Comparison of ENCODE assay signal across 9 cellular contexts in the genomic region with DNA sequence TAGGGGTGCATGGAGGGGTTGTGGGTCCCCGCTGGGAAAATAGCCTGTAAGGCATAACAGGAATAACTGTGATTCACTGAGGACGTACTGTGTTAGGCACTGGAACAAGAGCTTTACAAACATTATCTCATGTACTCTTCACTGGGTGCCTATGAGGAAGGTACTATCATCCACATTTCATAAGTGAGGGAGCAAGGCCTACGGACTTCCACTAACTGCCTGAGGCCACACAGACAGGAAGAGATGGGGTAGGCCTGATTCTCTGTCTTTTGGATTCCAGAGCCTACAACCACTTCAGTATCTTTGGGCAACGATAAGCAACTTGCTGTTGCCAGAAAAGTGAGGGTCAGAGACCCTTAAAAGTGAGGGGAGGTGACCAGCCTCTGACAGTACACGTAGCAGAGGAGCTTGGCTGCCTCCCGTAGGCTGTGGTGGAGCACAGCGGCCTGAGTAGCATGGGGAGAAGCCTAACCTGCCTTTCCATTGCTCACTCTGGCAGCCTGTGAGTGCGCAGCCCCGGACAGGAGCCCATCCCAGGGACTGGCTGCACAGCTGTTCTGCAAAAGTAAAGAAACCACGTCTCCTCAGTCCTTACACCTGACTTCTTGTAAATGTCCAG. TPM values are rescaled to one million over a fixed set of nuclear protein-coding genes. Genes with fewer than 3 reads are reported as not detected.
DNase-seq lines count a peak whose midpoint lies in the region; ATAC-seq, FAIRE-seq and TF ChIP-seq lines count a peak whose summit lies in the region.
"Had no signal": no experiment of that assay in that cellular context is flagged by ENCODE, and none has a peak within 500 bp of the region (broad histone marks: within the 10 kb centered on the region; RNA-seq: fewer than 3 reads in every experiment).

No MANE protein-coding gene starts in this region.

- no peaks in the 10 kb centered on the region for H3K9me3 Mint-ChIP-seq in activated naive CD8-positive, alpha-beta T cell treated with anti-CD3 and anti-CD28 coated beads, Interleukin-2, amount 10 ng/mL, durations not matched to agents 7 days and 5 days
- H3K9me3 Mint-ChIP-seq: activated B cell treated with CpG ODN at 0.5 μM for 24 hours had no signal

- no peaks in the 10 kb centered on the region for H3F3A ChIP-seq in DOHH2 (ENCODE audit: control insufficient read depth, insufficient read depth)

- POLR2A ChIA-PET in activated naive CD8-positive, alpha-beta T cell treated with anti-CD3 and anti-CD28 coated beads, Interleukin-2, amount 10 ng/mL, durations not matched to agents 7 days and 5 days (lab: Charles Lee) = no interaction called here
- POLR2A ChIA-PET in HepG2 (lab: Yijun Ruan, JAX) = no interaction called here

- TF ChIP-seq EP300 in HepG2 (IDR thresholded peaks at IDR 0.05; ENCODE audit: low read depth in 2 of 2, low read length in 2 of 2) = no peak
- TF ChIP-seq EP300 in HepG2 (CRISPR knock-in tag; IDR thresholded peaks at IDR 0.05; ENCODE audit: borderline replicate concordance) = no peak
- no peak for TF ChIP-seq EP300 in esophagus muscularis mucosa (IDR thresholded peaks at IDR 0.05)

- H3K36me3 Mint-ChIP-seq in activated naive CD8-positive, alpha-beta T cell treated with anti-CD3 and anti-CD28 coated beads, Interleukin-2, amount 10 ng/mL, durations not matched to agents 7 days and 5 days = no peaks in the 10 kb centered on the region

- FAIRE-seq in HepG2 (lab: Jason Lieb, UNC) = peak; percentile 4

- peaks cover 43% of the 10 kb centered on the region for H3K27me3 Mint-ChIP-seq in activated naive CD8-positive, alpha-beta T cell treated with anti-CD3 and anti-CD28 coated beads, Interleukin-2, amount 10 ng/mL, durations not matched to agents 7 days and 5 days

- no peak overlapping the region for H3K27ac Mint-ChIP-seq in activated naive CD8-positive, alpha-beta T cell treated with anti-CD3 and anti-CD28 coated beads, Interleukin-2, amount 10 ng/mL, durations not matched to agents 7 days and 5 days
- H3K27ac Mint-ChIP-seq: activated B cell treated with CpG ODN at 0.5 μM for 24 hours had no signal

- H3K4me1 ChIP-seq in DOHH2 (ENCODE audit: control insufficient read depth, low read length) = no peaks in the 10 kb centered on the region
- H3K4me1 ChIP-seq in HepG2 (ENCODE audit: insufficient read depth, low read length) = no peaks in the 10 kb centered on the region
- peaks cover 0 to 22% (median 0%) of the 10 kb centered on the region in 4 donors for H3K4me1 ChIP-seq in esophagus muscularis mucosa

- H3K4me1 Mint-ChIP-seq in activated naive CD8-positive, alpha-beta T cell treated with anti-CD3 and anti-CD28 coated beads, Interleukin-2, amount 10 ng/mL, durations not matched to agents 7 days and 5 days = peaks cover 12% of the 10 kb centered on the region
- H3K4me1 Mint-ChIP-seq: activated B cell treated with CpG ODN at 0.5 μM for 24 hours had no signal

- H3K27ac ChIP-seq in DOHH2 (ENCODE audit: low read depth, low read length) = no peak overlapping the region
- no peak overlapping the region for H3K27ac ChIP-seq in HepG2 (ENCODE audit: extremely low read length, insufficient read depth, low read length)
- no peak overlapping the region for H3K27ac ChIP-seq in esophagus muscularis mucosa (replicated peaks in 1 of 4)

- no peak for TF ChIP-seq POLR2A in HepG2 (IDR thresholded peaks at IDR 0.05; ENCODE audit: insufficient read depth in 1 of 2, low read depth in 2 of 2, low read length in 2 of 2)
- TF ChIP-seq POLR2A in esophagus muscularis mucosa (IDR thresholded peaks at IDR 0.05; ENCODE audit: low read depth) = no peak

- no peak overlapping the region for H3K4me2 ChIP-seq in DOHH2 (ENCODE audit: low read length)
- H3K4me2 ChIP-seq in HepG2 (ENCODE audit: low read depth, low read length) = no peak overlapping the region

- TF ChIP-seq CTCF in DOHH2 (IDR thresholded peaks at IDR 0.05; ENCODE audit: low read depth, low read length, poor library complexity, severe bottlenecking) = peak; percentile 20
- TF ChIP-seq CTCF in HepG2 (CRISPR knock-in tag; IDR thresholded peaks at IDR 0.05) = peak; percentile 52
- no peak for TF ChIP-seq CTCF in esophagus muscularis mucosa (IDR thresholded peaks at IDR 0.05)

- H3K27me3 ChIP-seq in DOHH2 (ENCODE audit: control insufficient read depth, low read length) (peaks cover 13% of the 10 kb centered on the region), HepG2 (ENCODE audit: control insufficient read depth in 1 of 2, insufficient read depth in 2 of 2, low read length in 2 of 2) (peaks cover 0 to 10% of the 10 kb centered on the region in 2 experiments; a peak in 2 of 5 replicates), esophagus muscularis mucosa (no peaks in the 10 kb centered on the region)

- DNase-seq in HuH-7 (ENCODE audit: low spot score) (peak; percentile 45), HepG2 (ENCODE audit: low spot score) (no peak), esophagus muscularis mucosa (ENCODE audit: extremely low spot score) (no peak), mucosa of gallbladder (ENCODE audit: low spot score) (no peak)
- no peak for DNase-seq in activated naive CD8-positive, alpha-beta T cell treated with anti-CD3 and anti-CD28 coated beads, Interleukin-2, amount 10 ng/mL, durations not matched to agents 7 days and 5 days
- DNase-seq in NK-92 treated with Interleukin-12 subunit alpha and Interleukin-12 subunit beta, amount 100 ng/mL, for 24 hours (lab: John Stamatoyannopoulos, UW) = no peak
- DNase-seq: activated B cell treated with CpG ODN at 0.5 μM for 24 hours had no signal

- in situ Hi-C loops in HepG2 (cut with HindIII; ENCODE audit: extremely low pct_ligation_motif_present, low pct_unique_long_range_greater_than_20kb) = no loop called here

- H4K20me1 ChIP-seq in DOHH2 (ENCODE audit: control insufficient read depth, insufficient read depth, low read depth, low read length) (no peaks in the 10 kb centered on the region), HepG2 (ENCODE audit: insufficient read depth, low read length) (no peaks in the 10 kb centered on the region)

- no peak overlapping the region for H3K9ac ChIP-seq in HepG2 (ENCODE audit: insufficient read depth, low read depth, low read length)

- no peak overlapping the region for H2AFZ ChIP-seq in HepG2 (ENCODE audit: low read length)

- no peak overlapping the region for H3K4me3 Mint-ChIP-seq in activated naive CD8-positive, alpha-beta T cell treated with anti-CD3 and anti-CD28 coated beads, Interleukin-2, amount 10 ng/mL, durations not matched to agents 7 days and 5 days
- H3K4me3 Mint-ChIP-seq: activated B cell treated with CpG ODN at 0.5 μM for 24 hours had no signal

- intact Hi-C loops in HepG2 (cut with micrococcal nuclease; ENCODE audit: unreplicated experiment) (no loop called here), esophagus muscularis mucosa (cut with DNase I) (no loop called here)

- no peaks in the 10 kb centered on the region for H3K36me3 ChIP-seq in DOHH2 (ENCODE audit: control insufficient read depth, low read length)
- no peaks in the 10 kb centered on the region for H3K36me3 ChIP-seq in HepG2 (replicated peaks in 1 of 2; ENCODE audit: control insufficient read depth in 1 of 2, insufficient read depth in 2 of 2, low read length in 2 of 2)
- no peaks in the 10 kb centered on the region for H3K36me3 ChIP-seq in esophagus muscularis mucosa

- H3K79me2 ChIP-seq in DOHH2 (ENCODE audit: control insufficient read depth, low read length) (no peaks in the 10 kb centered on the region), HepG2 (ENCODE audit: insufficient read depth, low read length) (no peaks in the 10 kb centered on the region)

- no peaks in the 10 kb centered on the region for H3K9me2 ChIP-seq in DOHH2 (replicated peaks; ENCODE audit: control insufficient read depth, low read length)

- no TSS peak for BruUV-seq in HepG2 (replicated peaks; lab: Mats Ljungman, UMichigan)

- no peaks in the 10 kb centered on the region for H3K9me3 ChIP-seq in DOHH2 (ENCODE audit: control insufficient read depth, insufficient read depth, low read length)
- no peaks in the 10 kb centered on the region for H3K9me3 ChIP-seq in HepG2 (ENCODE audit: low read length)
- H3K9me3 ChIP-seq in esophagus muscularis mucosa = peaks cover 0 to 4% (median 0%) of the 10 kb centered on the region in 4 donors

- CTCF ChIA-PET in HepG2 (lab: Yijun Ruan, JAX; ENCODE audit: low intra/inter-chr PET ratio, low total read pairs) = no interaction called here

- ATAC-seq in activated naive CD8-positive, alpha-beta T cell treated with anti-CD3 and anti-CD28 coated beads, Interleukin-2, amount 10 ng/mL, durations not matched to agents 7 days and 5 days (ENCODE audit: low read depth) = peak; percentile 56
- ATAC-seq in HepG2 = peak; percentile 97
- ATAC-seq in HG03139 (IDR thresholded peaks at IDR 0.05; ENCODE audit: unreplicated experiment) = no peak

- TF ChIP-seq RAD21 in HepG2 (CRISPR knock-in tag; IDR thresholded peaks at IDR 0.05) = no peak

- WGBS in HepG2 (ENCODE audit: low lambda C conversion rate) = 26% methylated on average over 10 of the region's 10 CpGs
- 83% methylated on average over 10 of the region's 10 CpGs for WGBS in esophagus muscularis mucosa

- H3K4me3 ChIP-seq in DOHH2 (ENCODE audit: low read length) (no peak overlapping the region), HepG2 (replicated peaks in 1 of 3; ENCODE audit: insufficient read depth in 1 of 3, low read depth in 2 of 3, low read length in 3 of 3) (no peak overlapping the region), esophagus muscularis mucosa (no peak overlapping the region)

RNA-seq across cellular contexts. Expression of a gene that starts 30.4 kb away (rescaled TPM):
- 100 to 1,000 TPM; 135 to 137 TPM for total RNA-seq in activated naive CD8-positive, alpha-beta T cell treated with anti-CD3 and anti-CD28 coated beads, Interleukin-2, amount 10 ng/mL, durations not matched to agents 7 days and 5 days
- total RNA-seq in HepG2 (2016; rRNA removed; fragmentation: Illumina TruSeq; extraction: Trizol) (528 and 656 TPM in 2 replicates), esophagus muscularis mucosa (100 to 1,000 TPM; 182 to 220 (median 211) TPM), mucosa of gallbladder (109 TPM)
- total RNA-seq in HepG2 (2016; cell fraction: cytosol; rRNA removed; fragmentation: Illumina TruSeq; extraction: Trizol; ENCODE audit: low read depth) = 138 and 154 TPM in 2 replicates
- 533 and 708 TPM in 2 replicates for total RNA-seq in HepG2 (2016; cell fraction: insoluble cytoplasmic fraction; rRNA removed; fragmentation: Illumina TruSeq; extraction: Trizol)
- total RNA-seq in HepG2 (2016; cell fraction: membrane; rRNA removed; fragmentation: Illumina TruSeq; extraction: Trizol) = 131 and 144 TPM in 2 replicates
- 189 and 197 TPM in 2 replicates for total RNA-seq in HepG2 (2016; cell fraction: nucleus; rRNA removed; fragmentation: Illumina TruSeq; extraction: Trizol)
- polyA plus RNA-seq in HepG2 (2011; rRNA removed) = 503 and 592 TPM in 2 replicates
- 553 and 624 TPM in 2 replicates for polyA plus RNA-seq in HepG2 (2011; cell fraction: cytosol; rRNA removed)
- 134 and 176 TPM in 2 replicates for polyA plus RNA-seq in HepG2 (2011; cell fraction: nucleus; rRNA removed)
- polyA plus RNA-seq in HepG2 (2012) = 316 and 359 TPM in 2 replicates
- polyA plus RNA-seq in HepG2 (2016; cell fraction: cytosol; fragmentation: Illumina TruSeq; extraction: Trizol; ENCODE audit: low read depth) = 123 and 127 TPM in 2 replicates
- polyA plus RNA-seq in HepG2 (2016; cell fraction: insoluble cytoplasmic fraction; fragmentation: Illumina TruSeq; extraction: Trizol; ENCODE audit: low read depth) = 563 and 665 TPM in 2 replicates
- polyA plus RNA-seq in HepG2 (2016; cell fraction: membrane; fragmentation: Illumina TruSeq; extraction: Trizol; ENCODE audit: low read depth) = 98.8 and 101 TPM in 2 replicates
- polyA plus RNA-seq in HepG2 (2016; cell fraction: nucleus; fragmentation: Illumina TruSeq; extraction: Trizol; ENCODE audit: insufficient read depth, low read depth) = 271 and 275 TPM in 2 replicates
- 133 and 200 TPM in 2 replicates for polyA minus RNA-seq in HepG2 (2011; rRNA and poly(A)+ RNA removed; ENCODE audit: low replicate concordance)
- 156 and 174 TPM in 2 replicates for polyA minus RNA-seq in HepG2 (2011; cell fraction: cytosol; rRNA and poly(A)+ RNA removed)
- polyA minus RNA-seq in HepG2 (2011; cell fraction: nucleus; rRNA and poly(A)+ RNA removed) = 66.4 and 70.7 TPM in 2 replicates

RNA-seq across cellular contexts. Expression of a gene that starts 31.5 kb away (rescaled TPM):
- 10 to 100 TPM; 28.2 to 29.6 TPM for total RNA-seq in activated naive CD8-positive, alpha-beta T cell treated with anti-CD3 and anti-CD28 coated beads, Interleukin-2, amount 10 ng/mL, durations not matched to agents 7 days and 5 days
- total RNA-seq in HepG2 (2016; rRNA removed; fragmentation: Illumina TruSeq; extraction: Trizol) (21.7 and 25.9 TPM in 2 replicates), esophagus muscularis mucosa (10 to 100 TPM; 13.1 to 17.8 (median 16.7) TPM), mucosa of gallbladder (11.9 TPM)
- 11.0 and 12.3 TPM in 2 replicates for total RNA-seq in HepG2 (2016; cell fraction: cytosol; rRNA removed; fragmentation: Illumina TruSeq; extraction: Trizol; ENCODE audit: low read depth)
- total RNA-seq in HepG2 (2016; cell fraction: insoluble cytoplasmic fraction; rRNA removed; fragmentation: Illumina TruSeq; extraction: Trizol) = 23.7 and 24.0 TPM in 2 replicates
- total RNA-seq in HepG2 (2016; cell fraction: membrane; rRNA removed; fragmentation: Illumina TruSeq; extraction: Trizol) = 19.4 and 20.4 TPM in 2 replicates
- 16.2 and 17.8 TPM in 2 replicates for total RNA-seq in HepG2 (2016; cell fraction: nucleus; rRNA removed; fragmentation: Illumina TruSeq; extraction: Trizol)
- polyA plus RNA-seq in HepG2 (2011; rRNA removed) = 28.1 and 28.6 TPM in 2 replicates
- polyA plus RNA-seq in HepG2 (2011; cell fraction: cytosol; rRNA removed) = 15.5 and 17.2 TPM in 2 replicates
- 25.9 and 40.6 TPM in 2 replicates for polyA plus RNA-seq in HepG2 (2011; cell fraction: nucleus; rRNA removed)
- 16.9 and 20.2 TPM in 2 replicates for polyA plus RNA-seq in HepG2 (2012)
- 7.1 and 9.0 TPM in 2 replicates for polyA plus RNA-seq in HepG2 (2016; cell fraction: cytosol; fragmentation: Illumina TruSeq; extraction: Trizol; ENCODE audit: low read depth)
- polyA plus RNA-seq in HepG2 (2016; cell fraction: insoluble cytoplasmic fraction; fragmentation: Illumina TruSeq; extraction: Trizol; ENCODE audit: low read depth) = 35.2 and 37.1 TPM in 2 replicates
- 11.8 and 16.0 TPM in 2 replicates for polyA plus RNA-seq in HepG2 (2016; cell fraction: membrane; fragmentation: Illumina TruSeq; extraction: Trizol; ENCODE audit: low read depth)
- polyA plus RNA-seq in HepG2 (2016; cell fraction: nucleus; fragmentation: Illumina TruSeq; extraction: Trizol; ENCODE audit: insufficient read depth, low read depth) = 33.3 and 36.4 TPM in 2 replicates
- 19.7 and 25.0 TPM in 2 replicates for polyA minus RNA-seq in HepG2 (2011; rRNA and poly(A)+ RNA removed; ENCODE audit: low replicate concordance)
- 11.2 and 12.2 TPM in 2 replicates for polyA minus RNA-seq in HepG2 (2011; cell fraction: cytosol; rRNA and poly(A)+ RNA removed)
- polyA minus RNA-seq in HepG2 (2011; cell fraction: nucleus; rRNA and poly(A)+ RNA removed) = 22.9 and 24.2 TPM in 2 replicates

Comparison
In these comparisons a context has a peak if more than half of its experiments do, and no peak if none do; other contexts are left out.
1. CTCF ChIP-seq: peak in DOHH2 (single experiment) and HepG2 (single experiment); none in esophagus muscularis mucosa (0 of 3).